In the genomic region with DNA sequence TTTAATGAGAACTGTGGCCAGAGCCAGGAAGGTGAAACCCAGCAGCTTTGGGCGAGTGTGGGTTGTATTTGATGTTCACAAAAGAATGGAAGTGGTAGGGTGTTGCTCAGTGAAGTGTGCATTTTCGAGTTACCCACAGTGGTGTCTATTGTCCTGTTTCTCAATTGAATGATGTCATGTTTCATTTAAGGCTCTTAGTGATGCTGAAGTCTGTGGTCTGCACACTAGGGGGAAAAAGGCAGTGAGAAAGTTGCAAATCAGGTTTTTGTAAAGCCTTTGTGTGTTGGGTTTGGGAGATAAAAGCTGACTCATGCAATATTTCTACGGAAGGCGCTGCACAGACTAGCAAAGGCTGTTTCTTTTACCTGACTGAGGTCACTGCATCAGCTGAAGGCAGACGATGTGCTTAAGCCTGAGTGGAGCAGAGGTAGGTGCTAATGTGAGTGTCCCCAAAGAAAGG, we compare ENCODE assay signal across 8 cellular contexts.
A peak's percentile ranks its signal among the peaks of the same experiment; 100 is the strongest.
DNase-seq lines count a peak whose midpoint lies in the region; ATAC-seq and TF ChIP-seq lines count a peak whose summit lies in the region.

No MANE protein-coding gene starts in this region.

- no peak for DNase-seq in activated naive CD4-positive, alpha-beta T cell treated with anti-CD3 and anti-CD28 coated beads, Interleukin-2, amount 50 U/mL, for 72 hours (ENCODE audit: low spot score in 2 of 2)
- DNase-seq in activated naive CD4-positive, alpha-beta T cell treated with anti-CD3 and anti-CD28 coated beads, Interleukin-2, amount 50 U/mL, for 16 hours = no peak
- peak; percentile 66 for DNase-seq in NCI-H2029 (lab: John Stamatoyannopoulos, UW)
- peak; percentile 55 for DNase-seq in ecto neural progenitor cell (ENCODE audit: low spot score)
- peak; percentile 98 for DNase-seq in renal cortical epithelial cell (ENCODE audit: low read depth)
- no peak for DNase-seq in HFFc6
- DNase-seq in activated CD4-positive, alpha-beta T cell treated with anti-CD3 and anti-CD28 coated beads, Interleukin-2, amount 10 ng/mL, durations not matched to agents 24 days and 14 days = no peak

- H3K9me3 Mint-ChIP-seq in activated naive CD4-positive, alpha-beta T cell treated with anti-CD3 and anti-CD28 coated beads, Interleukin-2, amount 50 U/mL, for 72 hours = no peaks in the 10 kb centered on the region
- no peaks in the 10 kb centered on the region; the same call in 1 of the 2 replicates for H3K9me3 Mint-ChIP-seq in HFFc6
- no peaks in the 10 kb centered on the region for H3K9me3 Mint-ChIP-seq in activated CD4-positive, alpha-beta T cell treated with anti-CD3 and anti-CD28 coated beads, Interleukin-2, amount 10 ng/mL, durations not matched to agents 24 days and 14 days

- intact Hi-C loops in activated CD4-positive, alpha-beta T cell treated with anti-CD3 and anti-CD28 coated beads, Interleukin-2, amount 10 ng/mL, durations not matched to agents 24 days and 14 days (cut with micrococcal nuclease) = no loop called here

- H3K27me3 Mint-ChIP-seq in HFFc6 (ENCODE audit: insufficient read depth) = peaks cover 9% of the 10 kb centered on the region
- peaks cover 16% of the 10 kb centered on the region for H3K27me3 Mint-ChIP-seq in activated CD4-positive, alpha-beta T cell treated with anti-CD3 and anti-CD28 coated beads, Interleukin-2, amount 10 ng/mL, durations not matched to agents 24 days and 14 days

- H3K4me3 Mint-ChIP-seq in HFFc6 = no peak overlapping the region
- H3K4me3 Mint-ChIP-seq in activated CD4-positive, alpha-beta T cell treated with anti-CD3 and anti-CD28 coated beads, Interleukin-2, amount 10 ng/mL, durations not matched to agents 24 days and 14 days = no peak overlapping the region

- TF ChIP-seq CTCF in HFFc6 (IDR thresholded peaks at IDR 0.05) = no peak

- H3K36me3 Mint-ChIP-seq in activated naive CD4-positive, alpha-beta T cell treated with anti-CD3 and anti-CD28 coated beads, Interleukin-2, amount 50 U/mL, for 72 hours = no peaks in the 10 kb centered on the region
- no peaks in the 10 kb centered on the region for H3K36me3 Mint-ChIP-seq in HFFc6 (ENCODE audit: low read depth)
- H3K36me3 Mint-ChIP-seq in activated CD4-positive, alpha-beta T cell treated with anti-CD3 and anti-CD28 coated beads, Interleukin-2, amount 10 ng/mL, durations not matched to agents 24 days and 14 days (ENCODE audit: low read depth) = no peaks in the 10 kb centered on the region

- no peak overlapping the region for H3K27ac Mint-ChIP-seq in activated naive CD4-positive, alpha-beta T cell treated with anti-CD3 and anti-CD28 coated beads, Interleukin-2, amount 50 U/mL, for 72 hours
- H3K27ac Mint-ChIP-seq in HFFc6 = no peak overlapping the region
- H3K27ac Mint-ChIP-seq in activated CD4-positive, alpha-beta T cell treated with anti-CD3 and anti-CD28 coated beads, Interleukin-2, amount 10 ng/mL, durations not matched to agents 24 days and 14 days = no peak overlapping the region

- ATAC-seq in activated naive CD4-positive, alpha-beta T cell treated with anti-CD3 and anti-CD28 coated beads, Interleukin-2, amount 50 U/mL, for 72 hours = peak; percentile 61 to 88
- ATAC-seq in HG02870 (IDR thresholded peaks at IDR 0.05; ENCODE audit: unreplicated experiment) = peak; percentile 97

- no peaks in the 10 kb centered on the region for H3K4me1 Mint-ChIP-seq in HFFc6 (ENCODE audit: low read depth)
- peaks cover 3% of the 10 kb centered on the region for H3K4me1 Mint-ChIP-seq in activated CD4-positive, alpha-beta T cell treated with anti-CD3 and anti-CD28 coated beads, Interleukin-2, amount 10 ng/mL, durations not matched to agents 24 days and 14 days

Comparison
In these comparisons a context has a peak if more than half of its experiments do, and no peak if none do; other contexts are left out.
1. DNase-seq: peak in NCI-H2029 (single experiment), ecto neural progenitor cell (single experiment) and renal cortical epithelial cell (single experiment); none in activated naive CD4-positive, alpha-beta T cell treated with anti-CD3 and anti-CD28 coated beads, Interleukin-2, amount 50 U/mL, for 72 hours (0 of 2), activated naive CD4-positive, alpha-beta T cell treated with anti-CD3 and anti-CD28 coated beads, Interleukin-2, amount 50 U/mL, for 16 hours (single experiment), HFFc6 (single experiment) and activated CD4-positive, alpha-beta T cell treated with anti-CD3 and anti-CD28 coated beads, Interleukin-2, amount 10 ng/mL, durations not matched to agents 24 days and 14 days (single experiment).